Comparison of ENCODE assay signal across 13 cellular contexts in genomic region chr20:22684763-22685443, GRCh38.
DNase-seq lines count a peak whose midpoint lies in the region; ATAC-seq and TF ChIP-seq lines count a peak whose summit lies in the region.
"Had no signal": no experiment of that assay in that cellular context is flagged by ENCODE, and none has a peak within 500 bp of the region (broad histone marks: within the 10 kb centered on the region; RNA-seq: fewer than 3 reads in every experiment).

No MANE protein-coding gene starts in this region.

- no peaks in the 10 kb centered on the region for H3K36me3 ChIP-seq in A673 (ENCODE audit: insufficient read depth, low read length, poor library complexity, severe bottlenecking)
- H3K36me3 ChIP-seq in smooth muscle cell (ENCODE audit: low read depth), result no peaks in the 10 kb centered on the region

- H2AFZ ChIP-seq in smooth muscle cell (ENCODE audit: low read depth), result no peak overlapping the region

- no peak overlapping the region for H3K27ac Mint-ChIP-seq in activated naive CD8-positive, alpha-beta T cell treated with anti-CD3 and anti-CD28 coated beads for 36 hours
- H3K27ac Mint-ChIP-seq in activated T-cell treated with anti-CD3 and anti-CD28 coated beads, Interleukin-2, amount 50 U/mL, for 72 hours, result no peak overlapping the region
- H3K27ac Mint-ChIP-seq: activated CD8-positive, alpha-beta T cell treated with anti-CD3 and anti-CD28 coated beads, Interleukin-2, amount 10 ng/mL, durations not matched to agents 7 days and 5 days; activated naive CD4-positive, alpha-beta T cell treated with anti-CD3 and anti-CD28 coated beads, Interleukin-2, amount 10 ng/mL, durations not matched to agents 7 days and 5 days; CD4-positive, alpha-beta memory T cell had no signal

- H4K20me1 ChIP-seq in smooth muscle cell (ENCODE audit: low read depth), result no peaks in the 10 kb centered on the region

- WGBS in smooth muscle cell (ENCODE audit: low lambda C conversion rate), result 68% methylated on average over 7 of the region's 7 CpGs

- H3K79me2 ChIP-seq in smooth muscle cell (ENCODE audit: low read depth), result no peaks in the 10 kb centered on the region

- H3K9me3 Mint-ChIP-seq in activated naive CD8-positive, alpha-beta T cell treated with anti-CD3 and anti-CD28 coated beads for 36 hours, result no peaks in the 10 kb centered on the region
- no peaks in the 10 kb centered on the region for H3K9me3 Mint-ChIP-seq in activated T-cell treated with anti-CD3 and anti-CD28 coated beads, Interleukin-2, amount 50 U/mL, for 72 hours
- H3K9me3 Mint-ChIP-seq: activated naive CD4-positive, alpha-beta T cell treated with anti-CD3 and anti-CD28 coated beads, Interleukin-2, amount 10 ng/mL, durations not matched to agents 7 days and 5 days had no signal

- no peaks in the 10 kb centered on the region for H3K4me1 ChIP-seq in A673 (ENCODE audit: insufficient read depth, low read length, poor library complexity, severe bottlenecking)
- H3K4me1 ChIP-seq in smooth muscle cell (ENCODE audit: low read depth), result no peaks in the 10 kb centered on the region

- no peak overlapping the region for H3K4me2 ChIP-seq in smooth muscle cell

- no peaks in the 10 kb centered on the region for H3K9me3 ChIP-seq in A673 (ENCODE audit: low read depth, low read length, poor library complexity, severe bottlenecking)
- H3K9me3 ChIP-seq in smooth muscle cell (replicated peaks; ENCODE audit: low read depth), result no peaks in the 10 kb centered on the region

- DNase-seq in A673 (ENCODE audit: low spot score) (peak; percentile 12), COR-L47 (lab: John Stamatoyannopoulos, UW) (peak; percentile 59), NCI-H1092 (lab: John Stamatoyannopoulos, UW) (peak; percentile 29), smooth muscle cell (lab: John Stamatoyannopoulos, UW; ENCODE audit: unreplicated experiment) (no peak), dedifferentiated amniotic fluid mesenchymal stem cell (ENCODE audit: extremely low spot score) (no peak)
- no peak for DNase-seq in activated naive CD8-positive, alpha-beta T cell treated with anti-CD3 and anti-CD28 coated beads for 36 hours
- no peak for DNase-seq in activated T-cell treated with anti-CD3 and anti-CD28 coated beads, Interleukin-2, amount 50 U/mL, for 72 hours
- DNase-seq: CD4-positive, alpha-beta memory T cell; NCI-H1048; T1000 had no signal

- no peak for ATAC-seq in activated T-cell treated with anti-CD3 and anti-CD28 coated beads, Interleukin-2, amount 50 U/mL, for 72 hours (replicated peaks in 1 of 2)

- H3K4me3 ChIP-seq in A673 (ENCODE audit: low read depth, low read length, poor library complexity, severe bottlenecking), result no peak overlapping the region
- no peak overlapping the region for H3K4me3 ChIP-seq in smooth muscle cell

- CTCF ChIA-PET in A673 (lab: Charles Lee), result no interaction called here

- no peak overlapping the region for H3K4me3 Mint-ChIP-seq in activated naive CD8-positive, alpha-beta T cell treated with anti-CD3 and anti-CD28 coated beads for 36 hours
- no peak overlapping the region for H3K4me3 Mint-ChIP-seq in activated T-cell treated with anti-CD3 and anti-CD28 coated beads, Interleukin-2, amount 50 U/mL, for 72 hours
- H3K4me3 Mint-ChIP-seq: activated CD8-positive, alpha-beta T cell treated with anti-CD3 and anti-CD28 coated beads, Interleukin-2, amount 10 ng/mL, durations not matched to agents 7 days and 5 days; activated naive CD4-positive, alpha-beta T cell treated with anti-CD3 and anti-CD28 coated beads, Interleukin-2, amount 10 ng/mL, durations not matched to agents 7 days and 5 days; CD4-positive, alpha-beta memory T cell had no signal

- intact Hi-C loops in A673 (cut with micrococcal nuclease; ENCODE audit: unreplicated experiment), result loop anchor here (1.0 kb wide), 2 partner anchors 346 to 351 kb away; no protein-coding TSS in a partner anchor

- H3K27me3 ChIP-seq in A673 (replicated peaks; ENCODE audit: insufficient read depth, low read depth, low read length, poor library complexity), result peaks cover 2% of the 10 kb centered on the region
- peaks cover 23% of the 10 kb centered on the region for H3K27me3 ChIP-seq in smooth muscle cell (ENCODE audit: low read depth)

- peaks cover 15% of the 10 kb centered on the region for H3K27me3 Mint-ChIP-seq in activated naive CD8-positive, alpha-beta T cell treated with anti-CD3 and anti-CD28 coated beads for 36 hours
- no peaks in the 10 kb centered on the region for H3K27me3 Mint-ChIP-seq in activated T-cell treated with anti-CD3 and anti-CD28 coated beads, Interleukin-2, amount 50 U/mL, for 72 hours (ENCODE audit: low read depth)
- H3K27me3 Mint-ChIP-seq: activated naive CD4-positive, alpha-beta T cell treated with anti-CD3 and anti-CD28 coated beads, Interleukin-2, amount 10 ng/mL, durations not matched to agents 7 days and 5 days; CD4-positive, alpha-beta memory T cell had no signal

- BruUV-seq in A673 (replicated peaks; lab: Mats Ljungman, UMichigan), result no TSS peak

- no peaks in the 10 kb centered on the region for H3F3A ChIP-seq in smooth muscle cell (ENCODE audit: low read depth)

- H3K27ac ChIP-seq in A673 (ENCODE audit: low read depth, low read length, poor library complexity, severe bottlenecking) (no peak overlapping the region), VCaP (no peak overlapping the region), smooth muscle cell (ENCODE audit: low read depth) (no peak overlapping the region)

- POLR2A ChIA-PET in A673 (lab: Charles Lee; ENCODE audit: low non-redundant PET), result no interaction called here

- peaks cover 1% of the 10 kb centered on the region for H3K4me1 Mint-ChIP-seq in activated naive CD8-positive, alpha-beta T cell treated with anti-CD3 and anti-CD28 coated beads for 36 hours
- no peaks in the 10 kb centered on the region for H3K4me1 Mint-ChIP-seq in activated T-cell treated with anti-CD3 and anti-CD28 coated beads, Interleukin-2, amount 50 U/mL, for 72 hours (ENCODE audit: low read depth)
- H3K4me1 Mint-ChIP-seq: CD4-positive, alpha-beta memory T cell had no signal

- no peak overlapping the region for H3K9ac ChIP-seq in smooth muscle cell (ENCODE audit: low read depth)

- H3K36me3 Mint-ChIP-seq in activated naive CD8-positive, alpha-beta T cell treated with anti-CD3 and anti-CD28 coated beads for 36 hours, result no peaks in the 10 kb centered on the region
- H3K36me3 Mint-ChIP-seq in activated T-cell treated with anti-CD3 and anti-CD28 coated beads, Interleukin-2, amount 50 U/mL, for 72 hours (ENCODE audit: insufficient read depth in 2 of 2), result no peaks in the 10 kb centered on the region
- H3K36me3 Mint-ChIP-seq: activated naive CD4-positive, alpha-beta T cell treated with anti-CD3 and anti-CD28 coated beads, Interleukin-2, amount 10 ng/mL, durations not matched to agents 7 days and 5 days; CD4-positive, alpha-beta memory T cell had no signal

- TF ChIP-seq CTCF in A673 (conservative IDR thresholded peaks at IDR 0.05; ENCODE audit: low read depth, low read length), result no peak
- TF ChIP-seq CTCF in VCaP (conservative IDR thresholded peaks at IDR 0.05), result peak; percentile 68
- no peak for TF ChIP-seq CTCF in smooth muscle cell (IDR thresholded peaks at IDR 0.05; ENCODE audit: borderline replicate concordance, insufficient read depth, poor library complexity, severe bottlenecking)

Comparison
In these comparisons a context has a peak if more than half of its experiments do, and no peak if none do; other contexts are left out.
1. DNase-seq: peak in A673 (single experiment), COR-L47 (single experiment) and NCI-H1092 (single experiment); none in smooth muscle cell (single experiment), activated naive CD8-positive, alpha-beta T cell treated with anti-CD3 and anti-CD28 coated beads for 36 hours (single experiment), dedifferentiated amniotic fluid mesenchymal stem cell (single experiment) and activated T-cell treated with anti-CD3 and anti-CD28 coated beads, Interleukin-2, amount 50 U/mL, for 72 hours (0 of 2).